In genomic region chr2:23835988-23836387, GRCh38 we compare ENCODE assay signal across 2 cellular contexts.
A peak's percentile ranks its signal among the peaks of the same experiment; 100 is the strongest.
TF ChIP-seq lines count a peak whose summit lies in the region.

No MANE protein-coding gene starts in this region.

TF ChIP-seq in K562, 482 proteins besides CTCF, POLR2A, EP300 and RAD21:
- TF ChIP-seq RNF219 (CRISPR knock-in tag; IDR thresholded peaks at IDR 0.05) = no peak
- TF ChIP-seq RBM22 (IDR thresholded peaks at IDR 0.05; ENCODE audit: low read depth, low read length, poor library complexity, severe bottlenecking) = peak; percentile 71

TF ChIP-seq in HepG2, 621 proteins besides CTCF, POLR2A, EP300 and RAD21:
- TF ChIP-seq ZNF354B (CRISPR knock-in tag; IDR thresholded peaks at IDR 0.05) (no peak), ZNF30 (CRISPR knock-in tag; IDR thresholded peaks at IDR 0.05) (no peak), AGO2 (optimal IDR thresholded peaks at IDR 0.05; ENCODE audit: low read depth, low read length) (peak; percentile 33)
